In genomic region chr12:56932867-56933266, GRCh38 we compare ENCODE assay signal across 16 cellular contexts. TPM values are rescaled to one million over a fixed set of nuclear protein-coding genes. Genes with fewer than 3 reads are reported as not detected.
A peak's percentile ranks its signal among the peaks of the same experiment; 100 is the strongest.
DNase-seq lines count a peak whose midpoint lies in the region; ATAC-seq and TF ChIP-seq lines count a peak whose summit lies in the region.
"Had no signal": no experiment of that assay in that cellular context is flagged by ENCODE, and none has a peak within 500 bp of the region (broad histone marks: within the 10 kb centered on the region; RNA-seq: fewer than 3 reads in every experiment).

No MANE protein-coding gene starts in this region.

- H3K9me2 ChIP-seq in Loucy (replicated peaks; ENCODE audit: low read depth, low read length), result no peaks in the 10 kb centered on the region

- no peaks in the 10 kb centered on the region for H3K27me3 ChIP-seq in Loucy (ENCODE audit: insufficient read depth, low read length, poor library complexity, severe bottlenecking)
- H3K27me3 ChIP-seq in right cardiac atrium (ENCODE audit: control insufficient read depth, insufficient read depth), result no peaks in the 10 kb centered on the region
- H3K27me3 ChIP-seq in smooth muscle cell (ENCODE audit: low read depth), result no peaks in the 10 kb centered on the region
- H3K27me3 ChIP-seq in osteoblast (ENCODE audit: insufficient read depth, low read length), result peaks cover 28% of the 10 kb centered on the region
- H3K27me3 ChIP-seq: brain microvascular endothelial cell had no signal

- ATAC-seq in right cardiac atrium (peak; percentile 64 to 82), HG02885 (IDR thresholded peaks at IDR 0.05; ENCODE audit: poor library complexity, unreplicated experiment) (no peak)
- ATAC-seq: effector memory CD8-positive, alpha-beta T cell; stimulated activated naive CD8-positive, alpha-beta T cell treated with anti-CD3 and anti-CD28 coated beads, Interleukin-15, Interleukin-2, amounts not matched to agents 100 U/mL and 50 U/mL, for 24 hours had no signal

- H3K36me3 ChIP-seq in Loucy (ENCODE audit: insufficient read depth, low read length) (no peaks in the 10 kb centered on the region), smooth muscle cell (ENCODE audit: low read depth) (no peaks in the 10 kb centered on the region), osteoblast (ENCODE audit: insufficient read depth, low read length) (no peaks in the 10 kb centered on the region)
- H3K36me3 ChIP-seq: brain microvascular endothelial cell had no signal

- no peaks in the 10 kb centered on the region for H3K9me3 ChIP-seq in Loucy (ENCODE audit: insufficient read depth, low read depth, low read length)
- no peaks in the 10 kb centered on the region for H3K9me3 ChIP-seq in right cardiac atrium (ENCODE audit: control insufficient read depth, low read length)
- H3K9me3 ChIP-seq in smooth muscle cell (replicated peaks; ENCODE audit: low read depth), result no peaks in the 10 kb centered on the region
- no peaks in the 10 kb centered on the region for H3K9me3 ChIP-seq in osteoblast (ENCODE audit: low read depth, low read length)

- H3K4me3 ChIP-seq in Loucy (ENCODE audit: low read length, poor library complexity, severe bottlenecking), result no peak overlapping the region
- no peak overlapping the region for H3K4me3 ChIP-seq in right cardiac atrium (ENCODE audit: low read length)
- H3K4me3 ChIP-seq in smooth muscle cell, result no peak overlapping the region
- no peak overlapping the region for H3K4me3 ChIP-seq in osteoblast (ENCODE audit: insufficient read depth, low read length)

- no peaks in the 10 kb centered on the region for H3F3A ChIP-seq in Loucy (ENCODE audit: low read depth)
- no peaks in the 10 kb centered on the region for H3F3A ChIP-seq in smooth muscle cell (ENCODE audit: low read depth)

- DNase-seq in UCSD-AML1 (lab: John Stamatoyannopoulos, UW; ENCODE audit: unreplicated experiment) (peak; percentile 62), right cardiac atrium (peak; percentile 41 to 72 (median 58)), smooth muscle cell (lab: John Stamatoyannopoulos, UW; ENCODE audit: unreplicated experiment) (no peak), epidermal melanocyte (ENCODE audit: insufficient read length, low spot score) (no peak), osteoblast (ENCODE audit: insufficient read length, low spot score, missing footprints) (no peak)
- DNase-seq: activated naive CD4-positive, alpha-beta T cell treated with anti-CD3 and anti-CD28 coated beads for 36 hours; brain microvascular endothelial cell; CD4-positive, alpha-beta T cell; effector memory CD8-positive, alpha-beta T cell; kidney glomerular epithelial cell; NCI-H187 treated with DMSO at 0.1 percent for 48 hours; NCI-H748 treated with DMSO at 0.1 percent for 48 hours; stimulated activated naive CD8-positive, alpha-beta T cell treated with anti-CD3 and anti-CD28 coated beads, Interleukin-15, Interleukin-2, amounts not matched to agents 100 U/mL and 50 U/mL, for 24 hours had no signal

- H3K27ac ChIP-seq in right cardiac atrium (ENCODE audit: low read length), result no peak overlapping the region
- peak overlapping the region; percentile 14 for H3K27ac ChIP-seq in smooth muscle cell (ENCODE audit: low read depth)
- H3K27ac ChIP-seq in osteoblast (ENCODE audit: low read depth, low read length), result no peak overlapping the region
- H3K27ac ChIP-seq: brain microvascular endothelial cell had no signal

- H2AFZ ChIP-seq in Loucy (ENCODE audit: low read length) (peak overlapping the region; percentile 66; the same call in 1 of the 2 replicates), smooth muscle cell (ENCODE audit: low read depth) (peak overlapping the region; percentile 2), osteoblast (ENCODE audit: low read length) (no peak overlapping the region)

- H3K79me2 ChIP-seq in Loucy (ENCODE audit: insufficient read depth, low read length) (no peaks in the 10 kb centered on the region), smooth muscle cell (ENCODE audit: low read depth) (no peaks in the 10 kb centered on the region), osteoblast (ENCODE audit: insufficient read depth, low read length) (no peaks in the 10 kb centered on the region)

- H3K4me2 ChIP-seq in Loucy (ENCODE audit: low read depth, low read length, poor library complexity, severe bottlenecking) (no peak overlapping the region), smooth muscle cell (no peak overlapping the region), osteoblast (ENCODE audit: insufficient read depth, low read length) (no peak overlapping the region)

- 83% methylated on average over 1 of the region's 1 CpG for WGBS in right cardiac atrium
- 100% methylated on average over 1 of the region's 1 CpG for WGBS in smooth muscle cell (ENCODE audit: low lambda C conversion rate)

- H4K20me1 ChIP-seq in Loucy (ENCODE audit: insufficient read depth, low read length, poor library complexity, severe bottlenecking) (no peaks in the 10 kb centered on the region), smooth muscle cell (ENCODE audit: low read depth) (no peaks in the 10 kb centered on the region), osteoblast (ENCODE audit: insufficient read depth, low read length) (no peaks in the 10 kb centered on the region)

- intact Hi-C loops in right cardiac atrium (cut with DNase I), result no loop called here

- peak overlapping the region; percentile 87 for H3K9ac ChIP-seq in Loucy (ENCODE audit: low read depth, low read length, poor library complexity, severe bottlenecking)
- no peak overlapping the region for H3K9ac ChIP-seq in smooth muscle cell (ENCODE audit: low read depth)

- peaks cover 17% of the 10 kb centered on the region for H3K4me1 ChIP-seq in Loucy (ENCODE audit: insufficient read depth, low read length, poor library complexity, severe bottlenecking)
- H3K4me1 ChIP-seq in right cardiac atrium (ENCODE audit: control insufficient read depth, insufficient read depth, low read length), result no peaks in the 10 kb centered on the region
- peaks cover 22% of the 10 kb centered on the region for H3K4me1 ChIP-seq in smooth muscle cell (ENCODE audit: low read depth)
- no peaks in the 10 kb centered on the region for H3K4me1 ChIP-seq in osteoblast (ENCODE audit: insufficient read depth, low read length)

- TF ChIP-seq CTCF in Loucy (conservative IDR thresholded peaks at IDR 0.05; ENCODE audit: low read length) (no peak), smooth muscle cell (IDR thresholded peaks at IDR 0.05; ENCODE audit: borderline replicate concordance, insufficient read depth, poor library complexity, severe bottlenecking) (no peak), osteoblast (IDR thresholded peaks at IDR 0.05; ENCODE audit: extremely low read depth, low read depth, low read length) (no peak)

RNA-seq across cellular contexts. Expression of gene SDR9C7, which starts 1.3 kb away (rescaled TPM):
- total RNA-seq in right cardiac atrium (under 1 TPM in 2 of 4 donors, not detected in 2; 0.11 to 0.12 TPM), smooth muscle cell (1.1 and 4.4 TPM in 2 replicates), osteoblast (not detected in 2 replicates)
- polyA plus RNA-seq in right cardiac atrium (0.05 TPM), smooth muscle cell (0.83 and 0.97 TPM in 2 replicates)
- total RNA-seq: activated naive CD4-positive, alpha-beta T cell treated with anti-CD3 and anti-CD28 coated beads for 36 hours; CD4-positive, alpha-beta T cell; SK-MEL-5 had no signal

RNA-seq across cellular contexts. Expression of gene RDH16, which starts 24.5 kb away (rescaled TPM):
- total RNA-seq in right cardiac atrium (under 1 TPM; 0.06 to 0.31 (median 0.26) TPM), smooth muscle cell (0.94 and 2.0 TPM in 2 replicates), osteoblast (under 0.01 TPM in 2 replicates)
- polyA plus RNA-seq in right cardiac atrium (0.29 TPM), smooth muscle cell (0.55 and 3.4 TPM in 2 replicates)
- total RNA-seq: SK-MEL-5 had no signal

Comparison
In these comparisons a context has a peak if more than half of its experiments do, and no peak if none do; other contexts are left out.
1. DNase-seq: peak in UCSD-AML1 (single experiment) and right cardiac atrium (3 of 3); none in smooth muscle cell (single experiment), epidermal melanocyte (single experiment) and osteoblast (single experiment).